8 cellular contexts compared by ENCODE assay signal in genomic region chr14:88824314-88825077, GRCh38. TPM values are rescaled to one million over a fixed set of nuclear protein-coding genes. Genes with fewer than 3 reads are reported as not detected.
DNase-seq lines count a peak whose midpoint lies in the region; ATAC-seq and TF ChIP-seq lines count a peak whose summit lies in the region.

TSS of gene TTC8 (plus strand) at chr14:88824651. CDS start at chr14:88824708, 57 bp downstream.

- DNase-seq in NCI-H1092 (lab: John Stamatoyannopoulos, UW) = peak; percentile 84
- DNase-seq in SK-N-SH = peak; percentile 87
- peak; percentile 78 to 80 for DNase-seq in activated naive CD4-positive, alpha-beta T cell treated with anti-CD3 and anti-CD28 coated beads, Interleukin-2, amount 50 U/mL, for 72 hours (ENCODE audit: low spot score in 2 of 2)
- peak; percentile 52 for DNase-seq in glomerular endothelial cell (ENCODE audit: extremely low read depth, low read depth, low spot score)
- peak in 55 of 56 donors; percentile 5 to 95 (median 78) for DNase-seq in nucleus accumbens (lab: John Stamatoyannopoulos, UW)
- DNase-seq in superior temporal gyrus (ENCODE audit: extremely low spot score) = peak; percentile 80

- POLR2A ChIA-PET in SK-N-SH (lab: Yijun Ruan, JAX) = interaction anchor here (0.5 to 6.5 kb wide), 26 partner anchors 9 to 1562 kb away, joined by 3 to 92 read pairs (median 5); partner anchors contain the start of gene EML5

- H3K27me3 ChIP-seq in SK-N-SH (ENCODE audit: insufficient read depth) = no peaks in the 10 kb centered on the region

- peak within 1 kb of the TSS; percentile 90 to 98 for H3K27ac Mint-ChIP-seq in activated naive CD4-positive, alpha-beta T cell treated with anti-CD3 and anti-CD28 coated beads, Interleukin-2, amount 50 U/mL, for 72 hours

- TF ChIP-seq EP300 in SK-N-SH (IDR thresholded peaks at IDR 0.05; ENCODE audit: borderline replicate concordance in 1 of 2, low read depth in 1 of 2, low read length in 1 of 2) = peak; percentile 33 to 52; a peak in 2 of 4 replicates

- H3K9me2 ChIP-seq in SK-N-SH = no peaks in the 10 kb centered on the region

- H3K9me3 ChIP-seq in SK-N-SH = no peaks in the 10 kb centered on the region

- no peak for TF ChIP-seq CTCF in SK-N-SH (IDR thresholded peaks at IDR 0.05)

- H3K9me3 Mint-ChIP-seq in activated naive CD4-positive, alpha-beta T cell treated with anti-CD3 and anti-CD28 coated beads, Interleukin-2, amount 50 U/mL, for 72 hours = no peaks in the 10 kb centered on the region

- WGBS in SK-N-SH (ENCODE audit: low lambda C conversion rate) = 1% methylated on average over 29 of the region's 50 CpGs

- ATAC-seq in HG02588 (IDR thresholded peaks at IDR 0.05; ENCODE audit: unreplicated experiment) = peak; percentile 99
- peak; percentile 95 to 97 for ATAC-seq in activated naive CD4-positive, alpha-beta T cell treated with anti-CD3 and anti-CD28 coated beads, Interleukin-2, amount 50 U/mL, for 72 hours

- peaks cover 44% of the 10 kb centered on the region for H3K79me2 ChIP-seq in SK-N-SH (ENCODE audit: insufficient read depth)

- peaks cover 6% of the 10 kb centered on the region for H3F3A ChIP-seq in SK-N-SH (replicated peaks; ENCODE audit: insufficient read depth)

- peaks cover 10 to 27% of the 10 kb centered on the region in 2 experiments; a peak in 3 of 4 replicates for H3K4me1 ChIP-seq in SK-N-SH (ENCODE audit: control insufficient read depth in 1 of 2, insufficient read depth in 2 of 2, low read depth in 1 of 2, low read length in 1 of 2)

- peak within 1 kb of the TSS; percentile 79 for H3K9ac ChIP-seq in SK-N-SH

- H3K36me3 ChIP-seq in SK-N-SH (replicated peaks in 1 of 2; ENCODE audit: control insufficient read depth in 1 of 2, insufficient read depth in 2 of 2, low read length in 1 of 2) = no peaks in the 10 kb centered on the region

- no peaks in the 10 kb centered on the region for H4K20me1 ChIP-seq in SK-N-SH (ENCODE audit: insufficient read depth)

- H3K36me3 Mint-ChIP-seq in activated naive CD4-positive, alpha-beta T cell treated with anti-CD3 and anti-CD28 coated beads, Interleukin-2, amount 50 U/mL, for 72 hours = no peaks in the 10 kb centered on the region

- peak within 1 kb of the TSS; percentile 97 for H2AFZ ChIP-seq in SK-N-SH (ENCODE audit: low read depth)

- CTCF ChIA-PET in SK-N-SH (lab: Yijun Ruan, JAX) = interaction anchor here (0.8 to 6.9 kb wide), 11 partner anchors 18 to 190 kb away, joined by 3 to 49 read pairs (median 4); partner anchors contain the start of gene EML5

- peak; percentile 12 for TF ChIP-seq RAD21 in SK-N-SH (IDR thresholded peaks at IDR 0.05; ENCODE audit: low read length)

- H3K4me3 ChIP-seq in GM08714 (ENCODE audit: low read length) (peak within 1 kb of the TSS; percentile 59), SK-N-SH (ENCODE audit: low read depth in 2 of 2, low read length in 1 of 2) (peak within 1 kb of the TSS; percentile 75 to 95)

- peak within 1 kb of the TSS; percentile 81 to 100 for H3K27ac ChIP-seq in SK-N-SH (ENCODE audit: low read depth in 2 of 2, low read length in 1 of 2)

- peak within 1 kb of the TSS; percentile 70 for H3K4me2 ChIP-seq in SK-N-SH

TF ChIP-seq in SK-N-SH, 30 proteins besides CTCF, POLR2A, EP300 and RAD21 (continues in another document):
- TF ChIP-seq NFIC (IDR thresholded peaks at IDR 0.05; ENCODE audit: borderline replicate concordance) = no peak
- no peak for TF ChIP-seq RXRA (IDR thresholded peaks at IDR 0.05; ENCODE audit: borderline replicate concordance, low read depth)
- TF ChIP-seq FOXJ3 (CRISPR knock-in tag; IDR thresholded peaks at IDR 0.05) = no peak
- 0 out of 2 replicates have a peak, but pooled peaks have one; percentile 19 for TF ChIP-seq RCOR1 (IDR thresholded peaks at IDR 0.05; ENCODE audit: low read length)
- no peak for TF ChIP-seq FOSL2 (IDR thresholded peaks at IDR 0.05; ENCODE audit: borderline replicate concordance, low read depth)
- TF ChIP-seq REST (IDR thresholded peaks at IDR 0.05; ENCODE audit: low read depth, low read length) = no peak
- no peak for TF ChIP-seq NRF1 (IDR thresholded peaks at IDR 0.05; ENCODE audit: low read depth, low read length)
- TF ChIP-seq USF1 (IDR thresholded peaks at IDR 0.05; ENCODE audit: borderline replicate concordance, low read depth) = no peak; the same call in 1 of the 2 replicates
- TF ChIP-seq GABPA (IDR thresholded peaks at IDR 0.05; ENCODE audit: low read depth) = no peak
- TF ChIP-seq MXI1 (IDR thresholded peaks at IDR 0.05; ENCODE audit: low read depth, low read length) = peak; percentile 74; the same call in 1 of the 2 replicates
- TF ChIP-seq MAX (IDR thresholded peaks at IDR 0.05; ENCODE audit: low read depth) = peak; percentile 69
- peak; percentile 98 for TF ChIP-seq POLR2AphosphoS5 (IDR thresholded peaks at IDR 0.05; ENCODE audit: low read depth, low read length)
- TF ChIP-seq SMC3 (IDR thresholded peaks at IDR 0.05; ENCODE audit: low read depth, low read length) = no peak
- TF ChIP-seq, protein P1, sequence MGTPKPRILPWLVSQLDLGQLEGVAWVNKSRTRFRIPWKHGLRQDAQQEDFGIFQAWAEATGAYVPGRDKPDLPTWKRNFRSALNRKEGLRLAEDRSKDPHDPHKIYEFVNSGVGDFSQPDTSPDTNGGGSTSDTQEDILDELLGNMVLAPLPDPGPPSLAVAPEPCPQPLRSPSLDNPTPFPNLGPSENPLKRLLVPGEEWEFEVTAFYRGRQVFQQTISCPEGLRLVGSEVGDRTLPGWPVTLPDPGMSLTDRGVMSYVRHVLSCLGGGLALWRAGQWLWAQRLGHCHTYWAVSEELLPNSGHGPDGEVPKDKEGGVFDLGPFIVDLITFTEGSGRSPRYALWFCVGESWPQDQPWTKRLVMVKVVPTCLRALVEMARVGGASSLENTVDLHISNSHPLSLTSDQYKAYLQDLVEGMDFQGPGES (IDR thresholded peaks at IDR 0.05; ENCODE audit: low read depth, low read length) = no peak
- TF ChIP-seq YY1 (IDR thresholded peaks at IDR 0.05; ENCODE audit: low read depth) = peak; percentile 84
- TF ChIP-seq TEAD4 (IDR thresholded peaks at IDR 0.05; ENCODE audit: borderline replicate concordance, insufficient read depth) = no peak
- peak; percentile 50; the same call in 1 of the 2 replicates for TF ChIP-seq ELF1 (IDR thresholded peaks at IDR 0.05)
- TF ChIP-seq EZH2phosphoT487 (IDR thresholded peaks at IDR 0.05; ENCODE audit: borderline replicate concordance, low read depth) = no peak
- TF ChIP-seq RFX5 (IDR thresholded peaks at IDR 0.05; ENCODE audit: low read length) = peak; percentile 97
- 0 out of 2 replicates have a peak, but pooled peaks have one; percentile 2 for TF ChIP-seq TCF12 (IDR thresholded peaks at IDR 0.05)
- no peak for TF ChIP-seq GATA2 (CRISPR knock-in tag; IDR thresholded peaks at IDR 0.05)

RNA-seq across cellular contexts. Expression of gene TTC8, which starts in this region (rescaled TPM):
- polyA plus RNA-seq in SK-N-SH (2012; rRNA removed) = 51.6 and 73.9 TPM in 2 replicates
- 62.8 and 66.2 TPM in 2 replicates for polyA plus RNA-seq in SK-N-SH (2012; cell fraction: cytosol; rRNA removed)
- polyA plus RNA-seq in SK-N-SH (2012; cell fraction: nucleus; rRNA removed) = 58.0 and 80.1 TPM in 2 replicates
- 1 to 10 TPM; 1.8 to 2.3 TPM for total RNA-seq in activated naive CD4-positive, alpha-beta T cell treated with anti-CD3 and anti-CD28 coated beads, Interleukin-2, amount 50 U/mL, for 72 hours
- total RNA-seq in glomerular endothelial cell = 10.6 and 17.3 TPM in 2 replicates

Comparison
In these comparisons a context has a peak if more than half of its experiments do, and no peak if none do; other contexts are left out.
1. Peak in every context shown above with its lines: DNase-seq, ATAC-seq, H3K4me3 ChIP-seq and H3K27ac ChIP-seq.